1 cellular context compared by ENCODE assay signal in the genomic region with DNA sequence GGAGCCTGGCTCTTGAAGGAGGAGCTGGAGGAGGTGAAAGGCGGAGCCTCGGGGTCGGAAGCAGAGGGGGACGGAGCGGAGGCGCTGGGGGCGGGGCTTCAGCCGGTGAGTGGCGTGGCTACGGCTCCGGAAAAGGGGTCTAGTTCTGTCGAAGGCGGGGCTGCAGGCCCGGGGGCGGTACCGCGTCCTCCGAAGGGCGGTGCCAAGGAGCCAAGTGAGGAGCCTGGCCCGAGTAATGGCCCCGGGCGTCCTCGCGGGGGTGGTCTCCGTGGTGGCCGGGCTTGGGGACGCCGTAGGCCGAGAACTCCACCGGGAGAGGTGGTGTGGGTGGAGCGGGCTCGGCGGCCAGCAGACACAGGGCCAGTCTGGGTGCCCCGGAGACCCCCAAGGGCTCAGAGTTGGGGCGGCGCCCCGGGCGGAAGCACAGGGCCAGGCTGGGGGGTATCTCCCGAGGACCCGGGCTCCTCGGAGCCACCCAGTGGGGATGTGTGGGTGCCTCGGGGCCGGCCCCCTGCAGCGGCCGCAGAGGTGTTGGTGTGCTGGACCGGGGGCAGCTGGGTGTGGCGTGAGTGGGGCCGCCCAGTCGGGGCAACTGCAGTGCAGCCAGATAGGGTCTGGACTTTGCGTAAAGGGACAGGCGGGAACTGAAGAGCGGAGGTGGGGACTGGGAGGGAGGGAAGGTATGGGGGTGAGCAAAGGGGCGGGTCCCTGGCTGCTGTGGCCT.
TF ChIP-seq lines count a peak whose summit lies in the region.

No MANE protein-coding gene starts in this region.

TF ChIP-seq in GM23338, 12 proteins besides CTCF, POLR2A, EP300 and RAD21:
- TF ChIP-seq POLR2AphosphoS5 (IDR thresholded peaks at IDR 0.05; ENCODE audit: low read depth) (peak; percentile 67; the same call in 1 of the 2 replicates), CREB1 (CRISPR knock-in tag; IDR thresholded peaks at IDR 0.05; ENCODE audit: low read depth) (no peak), STAT1 (IDR thresholded peaks at IDR 0.05; ENCODE audit: unreplicated experiment) (no peak), NANOG (IDR thresholded peaks at IDR 0.05; ENCODE audit: borderline replicate concordance) (no peak), EZH2phosphoT487 (IDR thresholded peaks at IDR 0.05; ENCODE audit: unreplicated experiment) (no peak), EZH2 (IDR thresholded peaks at IDR 0.05; ENCODE audit: low read depth, unreplicated experiment) (no peak)
- TF ChIP-seq, protein P1, sequence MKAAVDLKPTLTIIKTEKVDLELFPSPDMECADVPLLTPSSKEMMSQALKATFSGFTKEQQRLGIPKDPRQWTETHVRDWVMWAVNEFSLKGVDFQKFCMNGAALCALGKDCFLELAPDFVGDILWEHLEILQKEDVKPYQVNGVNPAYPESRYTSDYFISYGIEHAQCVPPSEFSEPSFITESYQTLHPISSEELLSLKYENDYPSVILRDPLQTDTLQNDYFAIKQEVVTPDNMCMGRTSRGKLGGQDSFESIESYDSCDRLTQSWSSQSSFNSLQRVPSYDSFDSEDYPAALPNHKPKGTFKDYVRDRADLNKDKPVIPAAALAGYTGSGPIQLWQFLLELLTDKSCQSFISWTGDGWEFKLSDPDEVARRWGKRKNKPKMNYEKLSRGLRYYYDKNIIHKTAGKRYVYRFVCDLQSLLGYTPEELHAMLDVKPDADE (IDR thresholded peaks at IDR 0.05): 0 out of 2 replicates have a peak, but pooled peaks have one; percentile 10
